In genomic region chr9:83032065-83032625, GRCh38 we compare ENCODE assay signal across 16 cellular contexts. TPM values are rescaled to one million over a fixed set of nuclear protein-coding genes. Genes with fewer than 3 reads are reported as not detected.
DNase-seq lines count a peak whose midpoint lies in the region; ATAC-seq and TF ChIP-seq lines count a peak whose summit lies in the region.
"Had no signal": no experiment of that assay in that cellular context is flagged by ENCODE, and none has a peak within 500 bp of the region (broad histone marks: within the 10 kb centered on the region; RNA-seq: fewer than 3 reads in every experiment).

No MANE protein-coding gene starts in this region.

- CTCF ChIA-PET in PC-9 (lab: Charles Lee) = interaction anchor here (0.6 kb wide), 1 partner anchor 11 kb away, joined by 3 read pairs; no protein-coding TSS in a partner anchor

- H3K27ac ChIP-seq in PC-9 (no peak overlapping the region), upper lobe of right lung (no peak overlapping the region)
- H3K27ac ChIP-seq: BLaER1 had no signal

- H3K79me2 ChIP-seq in PC-9 (ENCODE audit: low read depth) = peaks cover 9% of the 10 kb centered on the region

- no peak overlapping the region for H3K4me2 ChIP-seq in PC-9
- H3K4me2 ChIP-seq: BLaER1, GM23338 had no signal

- BruUV-seq in PC-9 (replicated peaks; lab: Mats Ljungman, UMichigan) = no TSS peak

- H3K9me3 ChIP-seq in PC-9 (ENCODE audit: insufficient read depth, low read depth) (no peaks in the 10 kb centered on the region), upper lobe of right lung (no peaks in the 10 kb centered on the region)
- H3K9me3 ChIP-seq: BLaER1 had no signal

- H2AFZ ChIP-seq in PC-9 = no peak overlapping the region
- H2AFZ ChIP-seq: GM23338 had no signal

- peak; percentile 18 for DNase-seq in NCI-H2196 (lab: John Stamatoyannopoulos, UW; ENCODE audit: unreplicated experiment)
- DNase-seq in NCI-H2196 treated with DMSO at 0.1 percent for 48 hours (lab: John Stamatoyannopoulos, UW; ENCODE audit: unreplicated experiment) = no peak
- DNase-seq in PC-9 = peak; percentile 44 to 84
- DNase-seq in left lobe of liver (ENCODE audit: low spot score) = no peak
- DNase-seq in upper lobe of right lung = no peak
- no peak for DNase-seq in cardiac septum (ENCODE audit: low spot score)
- DNase-seq in DMS153 (lab: John Stamatoyannopoulos, UW) = no peak
- DNase-seq: CD8-positive, alpha-beta memory T cell; GF-D8; NCI-H187 treated with DMSO at 0.1 percent for 48 hours; NCI-H526 treated with DMSO at 0.1 percent for 48 hours; OCI-M1 had no signal

- H3K27me3 ChIP-seq in PC-9 (ENCODE audit: insufficient read depth, low read depth) (no peaks in the 10 kb centered on the region), upper lobe of right lung (no peaks in the 10 kb centered on the region)
- H3K27me3 ChIP-seq: BLaER1 had no signal

- H3K4me3 ChIP-seq in PC-9 (no peak overlapping the region), upper lobe of right lung (no peak overlapping the region)
- H3K4me3 ChIP-seq: BLaER1, GM23338 had no signal

- H3K36me3 ChIP-seq in PC-9 (ENCODE audit: low read depth) = no peaks in the 10 kb centered on the region
- H3K36me3 ChIP-seq in upper lobe of right lung = no peaks in the 10 kb centered on the region
- H3K36me3 ChIP-seq: BLaER1 had no signal

- peaks cover 17% of the 10 kb centered on the region; the same call in 1 of the 2 replicates for H3F3A ChIP-seq in PC-9 (ENCODE audit: insufficient read depth, low read depth)

- POLR2A ChIA-PET in PC-9 (lab: Charles Lee; ENCODE audit: unreplicated experiment) = no interaction called here

- no peaks in the 10 kb centered on the region for H3K9me2 ChIP-seq in PC-9 (ENCODE audit: insufficient read depth)

- H3K4me1 ChIP-seq in PC-9 (replicated peaks; ENCODE audit: insufficient read depth) (peaks cover 28% of the 10 kb centered on the region), upper lobe of right lung (no peaks in the 10 kb centered on the region)

- TF ChIP-seq CTCF in PC-9 (conservative IDR thresholded peaks at IDR 0.05) = no peak
- TF ChIP-seq CTCF in upper lobe of right lung (IDR thresholded peaks at IDR 0.05) = no peak

- no peaks in the 10 kb centered on the region for H4K20me1 ChIP-seq in PC-9 (ENCODE audit: insufficient read depth)
- H4K20me1 ChIP-seq: BLaER1 had no signal

- ATAC-seq in left lobe of liver (peak; percentile 54), upper lobe of right lung (peak; percentile 77), HG03520 (IDR thresholded peaks at IDR 0.05; ENCODE audit: unreplicated experiment) (no peak)
- ATAC-seq: GM23338 had no signal

- intact Hi-C loops in PC-9 (cut with micrococcal nuclease; ENCODE audit: unreplicated experiment) = no loop called here
- intact Hi-C loops in upper lobe of right lung (cut with DNase I) = no loop called here
- intact Hi-C loops in cardiac septum (cut with DNase I) = no loop called here

RNA-seq across cellular contexts. Expression of gene RASEF, which starts 30.8 kb away (rescaled TPM):
- total RNA-seq in PC-9 (2021) (10.8 and 12.8 TPM in 2 replicates), left lobe of liver (2.4 TPM), upper lobe of right lung (10.9 TPM), cardiac septum (0.16 TPM)
- total RNA-seq: CD8-positive, alpha-beta memory T cell; LHCN-M2 had no signal

Comparison
In these comparisons a context has a peak if more than half of its experiments do, and no peak if none do; other contexts are left out.
1. DNase-seq: peak in NCI-H2196 (single experiment) and PC-9 (2 of 2); none in NCI-H2196 treated with DMSO at 0.1 percent for 48 hours (single experiment), left lobe of liver (single experiment), upper lobe of right lung (single experiment), cardiac septum (single experiment) and DMS153 (single experiment).